21 cellular contexts compared by ENCODE assay signal in the genomic region with DNA sequence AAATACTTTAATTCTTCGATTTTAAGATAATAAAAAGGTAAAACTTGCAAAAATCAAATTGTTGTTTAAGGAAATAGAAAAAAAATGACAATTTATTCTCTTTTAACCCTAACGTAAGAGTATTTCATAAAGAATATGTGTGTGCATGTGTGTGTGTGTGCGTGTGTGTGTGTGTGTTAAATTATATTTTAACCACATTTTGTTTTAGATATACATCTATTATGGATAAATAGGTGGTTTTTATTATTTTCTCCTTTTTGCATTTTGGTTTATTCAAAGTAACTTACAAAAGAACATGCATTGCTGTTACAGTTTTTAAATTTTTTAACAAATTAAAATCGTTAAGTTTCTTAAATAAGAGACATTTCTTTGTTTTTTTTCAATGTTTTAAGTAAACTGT.
DNase-seq lines count a peak whose midpoint lies in the region; ATAC-seq, FAIRE-seq and TF ChIP-seq lines count a peak whose summit lies in the region.
"Had no signal": no experiment of that assay in that cellular context is flagged by ENCODE, and none has a peak within 500 bp of the region (broad histone marks: within the 10 kb centered on the region; RNA-seq: fewer than 3 reads in every experiment).

No MANE protein-coding gene starts in this region.

- intact Hi-C loops in ovary (cut with DNase I), result no loop called here

- no peaks in the 10 kb centered on the region for H3K9me3 ChIP-seq in ovary
- H3K9me3 ChIP-seq: Caco-2, Peyer's patch, SJCRH30 had no signal

- FAIRE-seq in A204.1 (lab: Jason Lieb, UNC), result peak; percentile 70
- peak; percentile 17 for FAIRE-seq in RCC 7860 (lab: Jason Lieb, UNC)
- FAIRE-seq: GM18507, GM19239 had no signal

- no peak overlapping the region for H3K27ac ChIP-seq in ovary
- H3K27ac ChIP-seq: Peyer's patch, SJCRH30 had no signal

- 0 out of 2 replicates have a peak, but pooled peaks cover 1% of the 10 kb centered on the region for H3K36me3 ChIP-seq in GM06990 (ENCODE audit: control insufficient read depth, insufficient read depth, low read length)
- no peaks in the 10 kb centered on the region for H3K36me3 ChIP-seq in ovary
- H3K36me3 ChIP-seq: Peyer's patch, SJCRH30 had no signal

- no peak for DNase-seq in GM06990 (ENCODE audit: extremely low read depth, insufficient read length)
- DNase-seq in RCC 7860 (ENCODE audit: low spot score), result no peak
- no peak for DNase-seq in glutamatergic neuron
- DNase-seq in mucosa of gallbladder (ENCODE audit: low spot score), result no peak
- no peak for DNase-seq in ovary
- DNase-seq: Caco-2; CD4-positive, alpha-beta memory T cell; GOT3; HCEC 1CT; KBM-7; MM.1S; NCI-H1048; NCI-H1417 treated with DMSO at 0.1 percent for 48 hours; NCI-H748 treated with DMSO at 0.1 percent for 48 hours; NK-92 treated with Interleukin-12 subunit alpha and Interleukin-12 subunit beta, amount 100 ng/mL, for 24 hours; Peyer's patch; SJCRH30 had no signal

- no peak for TF ChIP-seq CTCF in GM06990 (IDR thresholded peaks at IDR 0.05; ENCODE audit: insufficient read depth, low read length, poor library complexity, severe bottlenecking)
- no peak for TF ChIP-seq CTCF in glutamatergic neuron (IDR thresholded peaks at IDR 0.05; ENCODE audit: partially characterized antibody, unreplicated experiment)
- no peak for TF ChIP-seq CTCF in ovary (IDR thresholded peaks at IDR 0.05)

- peaks cover 7% of the 10 kb centered on the region for H3K9me3 Mint-ChIP-seq in glutamatergic neuron (ENCODE audit: unreplicated experiment)

- H3K4me3 Mint-ChIP-seq in glutamatergic neuron (ENCODE audit: unreplicated experiment), result peak overlapping the region; percentile 87
- H3K4me3 Mint-ChIP-seq: CD4-positive, alpha-beta memory T cell had no signal

- H3K4me3 ChIP-seq in GM06990 (replicated peaks; ENCODE audit: low read depth, low read length) (peak overlapping the region; percentile 70), ovary (no peak overlapping the region)
- H3K4me3 ChIP-seq: Peyer's patch, SJCRH30 had no signal

- TF ChIP-seq POLR2A in ovary (IDR thresholded peaks at IDR 0.05), result no peak

- no peak for ATAC-seq in GM18520 (IDR thresholded peaks at IDR 0.05; ENCODE audit: unreplicated experiment)

- WGBS in ovary, 3 donors, result 93% methylated on average over 4 of the region's 4 CpGs

- H3K4me1 Mint-ChIP-seq in glutamatergic neuron (ENCODE audit: low read depth, unreplicated experiment), result peaks cover 26% of the 10 kb centered on the region
- H3K4me1 Mint-ChIP-seq: CD4-positive, alpha-beta memory T cell had no signal

- H3K4me1 ChIP-seq in ovary (ENCODE audit: insufficient read depth), result peaks cover 2% of the 10 kb centered on the region
- H3K4me1 ChIP-seq: Caco-2, Peyer's patch had no signal

- no peaks in the 10 kb centered on the region for H3K36me3 Mint-ChIP-seq in glutamatergic neuron (ENCODE audit: unreplicated experiment)
- H3K36me3 Mint-ChIP-seq: CD4-positive, alpha-beta memory T cell had no signal

- TF ChIP-seq EP300 in ovary (IDR thresholded peaks at IDR 0.05), result no peak

- peaks cover 4% of the 10 kb centered on the region for H3K27me3 Mint-ChIP-seq in glutamatergic neuron (ENCODE audit: unreplicated experiment)
- H3K27me3 Mint-ChIP-seq: CD4-positive, alpha-beta memory T cell had no signal

- H3K27me3 ChIP-seq in GM06990 (replicated peaks; ENCODE audit: control insufficient read depth, insufficient read depth, low read length) (no peaks in the 10 kb centered on the region), ovary (no peaks in the 10 kb centered on the region)
- H3K27me3 ChIP-seq: Peyer's patch, SJCRH30 had no signal

- peak overlapping the region; percentile 96 for H3K27ac Mint-ChIP-seq in glutamatergic neuron (ENCODE audit: unreplicated experiment)
- H3K27ac Mint-ChIP-seq: CD4-positive, alpha-beta memory T cell had no signal
